In the genomic region with DNA sequence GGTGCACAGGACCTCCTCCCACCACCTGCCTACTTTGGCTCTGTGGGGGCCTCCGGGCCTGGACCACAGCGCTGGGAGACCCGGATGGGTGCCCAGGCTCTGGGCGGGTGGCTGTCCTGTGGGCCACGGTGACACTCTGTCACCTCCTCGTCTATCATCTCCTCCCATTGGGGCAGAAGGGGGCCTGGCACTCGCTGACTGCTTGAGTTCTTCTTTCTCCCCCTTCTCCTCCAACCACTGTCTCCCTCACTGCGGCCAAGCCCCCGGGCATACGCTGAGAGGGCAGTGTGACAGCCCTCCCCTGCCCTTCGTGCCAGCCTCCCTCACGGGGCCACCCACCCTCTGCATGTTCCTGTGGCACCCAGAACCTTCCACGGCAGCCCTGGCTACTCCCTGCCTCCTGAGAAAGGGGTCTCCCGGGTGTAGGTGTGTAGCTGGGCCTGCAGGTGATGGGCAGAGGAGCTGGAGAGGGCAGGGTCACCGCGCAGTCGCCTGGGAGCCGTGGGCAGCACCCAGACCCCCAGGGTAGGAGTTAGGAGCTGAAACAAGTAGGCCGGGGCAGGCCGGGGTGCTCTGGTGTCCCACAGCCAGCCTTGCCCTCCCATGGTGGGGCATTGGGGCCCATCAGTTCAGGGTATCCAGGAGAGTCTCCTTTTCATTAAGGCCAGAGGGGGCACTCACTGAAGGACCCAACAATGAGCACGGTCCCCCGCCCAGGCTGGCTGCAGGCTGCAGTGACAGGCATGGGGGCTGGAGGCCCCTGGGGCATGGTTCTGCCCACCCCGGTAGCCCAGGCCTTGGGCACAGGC, we compare ENCODE assay signal across 17 cellular contexts. TPM values are rescaled to one million over a fixed set of nuclear protein-coding genes. Genes with fewer than 3 reads are reported as not detected.
A peak's percentile ranks its signal among the peaks of the same experiment; 100 is the strongest.
DNase-seq lines count a peak whose midpoint lies in the region; ATAC-seq and TF ChIP-seq lines count a peak whose summit lies in the region.
"Had no signal": no experiment of that assay in that cellular context is flagged by ENCODE, and none has a peak within 500 bp of the region (broad histone marks: within the 10 kb centered on the region; RNA-seq: fewer than 3 reads in every experiment).

No MANE protein-coding gene starts in this region.

- H3K4me1 Mint-ChIP-seq in stimulated activated memory B cell treated with anti-CD40 and anti-IgM and Interleukin-4, amounts not matched to agents 10 μg/mL and 1 μg/mL and 100 μg/mL, for 72 hours = peaks cover 32% of the 10 kb centered on the region

- H3K4me3 ChIP-seq in Peyer's patch = no peak overlapping the region
- H3K4me3 ChIP-seq in left lung = no peak overlapping the region
- H3K4me3 ChIP-seq: GM23248, MG63 had no signal

- H3K9me3 Mint-ChIP-seq in stimulated activated memory B cell treated with anti-CD40 and anti-IgM and Interleukin-4, amounts not matched to agents 10 μg/mL and 1 μg/mL and 100 μg/mL, for 72 hours = no peaks in the 10 kb centered on the region
- H3K9me3 Mint-ChIP-seq: CD4-positive, alpha-beta T cell had no signal

- H3K27ac ChIP-seq in Peyer's patch (no peak overlapping the region), left lung (no peak overlapping the region)
- H3K27ac ChIP-seq: GM23248, HL-60, KMS-11 had no signal

- no peaks in the 10 kb centered on the region for H3K36me3 Mint-ChIP-seq in stimulated activated memory B cell treated with anti-CD40 and anti-IgM and Interleukin-4, amounts not matched to agents 10 μg/mL and 1 μg/mL and 100 μg/mL, for 72 hours

- no peaks in the 10 kb centered on the region for H3K4me1 ChIP-seq in Peyer's patch
- no peaks in the 10 kb centered on the region for H3K4me1 ChIP-seq in left lung

- H3K27me3 Mint-ChIP-seq in stimulated activated memory B cell treated with anti-CD40 and anti-IgM and Interleukin-4, amounts not matched to agents 10 μg/mL and 1 μg/mL and 100 μg/mL, for 72 hours = peaks cover 5% of the 10 kb centered on the region
- H3K27me3 Mint-ChIP-seq: CD4-positive, alpha-beta T cell had no signal

- no peak overlapping the region for H3K27ac Mint-ChIP-seq in stimulated activated memory B cell treated with anti-CD40 and anti-IgM and Interleukin-4, amounts not matched to agents 10 μg/mL and 1 μg/mL and 100 μg/mL, for 72 hours
- H3K27ac Mint-ChIP-seq: CD4-positive, alpha-beta T cell had no signal

- H3K9me3 ChIP-seq in Peyer's patch (no peaks in the 10 kb centered on the region), left lung (no peaks in the 10 kb centered on the region)
- H3K9me3 ChIP-seq: MG63 had no signal

- H3K36me3 ChIP-seq in Peyer's patch (no peaks in the 10 kb centered on the region), left lung (no peaks in the 10 kb centered on the region)
- H3K36me3 ChIP-seq: MG63 had no signal

- no peak overlapping the region for H3K4me3 Mint-ChIP-seq in stimulated activated memory B cell treated with anti-CD40 and anti-IgM and Interleukin-4, amounts not matched to agents 10 μg/mL and 1 μg/mL and 100 μg/mL, for 72 hours
- H3K4me3 Mint-ChIP-seq: CD4-positive, alpha-beta T cell had no signal

- intact Hi-C loops in Right ventricle myocardium inferior (cut with DNase I) (no loop called here), left ventricle myocardium superior (cut with micrococcal nuclease) (no loop called here), left lung (cut with DNase I) (no loop called here)

- TF ChIP-seq CTCF in Peyer's patch (IDR thresholded peaks at IDR 0.05) = no peak
- no peak for TF ChIP-seq CTCF in left lung (IDR thresholded peaks at IDR 0.05)

- TF ChIP-seq POLR2A in Peyer's patch (IDR thresholded peaks at IDR 0.05) = no peak

- DNase-seq in Right ventricle myocardium inferior (ENCODE audit: missing footprints) = peak; percentile 63
- DNase-seq in left ventricle myocardium superior = no peak
- peak in 2 of 3 donors; percentile 37 to 41 for DNase-seq in Peyer's patch
- peak; percentile 17 to 71 for DNase-seq in left lung
- no peak for DNase-seq in Kasumi-1 (lab: John Stamatoyannopoulos, UW)
- no peak for DNase-seq in NCI-H82 (lab: John Stamatoyannopoulos, UW)
- DNase-seq: ACHN; CD4-positive, alpha-beta T cell; GM23248; MG63; NCI-H1930; PC-3; SHP77 had no signal

- ATAC-seq in Right ventricle myocardium inferior = no peak
- ATAC-seq in left ventricle myocardium superior = no peak
- no peak for ATAC-seq in left lung
- peak; percentile 17 for ATAC-seq in stimulated activated memory B cell treated with anti-CD40 and anti-IgM and Interleukin-4, amounts not matched to agents 10 μg/mL and 1 μg/mL and 100 μg/mL, for 72 hours
- ATAC-seq in HG03442 (IDR thresholded peaks at IDR 0.05; ENCODE audit: unreplicated experiment) = no peak

- H3K27me3 ChIP-seq in Peyer's patch (no peaks in the 10 kb centered on the region), left lung (peaks cover 0 to 22% of the 10 kb centered on the region in 2 donors)
- H3K27me3 ChIP-seq: MG63 had no signal

RNA-seq across cellular contexts. Expression of a gene that starts 9.2 kb away (rescaled TPM):
- 281 TPM for total RNA-seq in Right ventricle myocardium inferior
- total RNA-seq in left ventricle myocardium superior = 285 TPM
- 100 to 1,000 TPM; 243 to 434 (median 392) TPM for total RNA-seq in Peyer's patch
- 100 to 1,000 TPM; 407 to 455 TPM for total RNA-seq in left lung

RNA-seq across cellular contexts. Expression of a gene that starts 29.9 kb away (rescaled TPM):
- 6.0 TPM for total RNA-seq in Right ventricle myocardium inferior
- total RNA-seq in left ventricle myocardium superior = 10.5 TPM
- total RNA-seq in Peyer's patch = 10 to 100 TPM in 3 of 4 donors, 1 to 10 TPM in 1; 6.0 to 19.8 (median 16.2) TPM
- total RNA-seq in left lung = 10 to 100 TPM; 12.6 to 13.2 TPM

RNA-seq across cellular contexts. Expression of a gene that starts 35.8 kb away (rescaled TPM):
- total RNA-seq in Right ventricle myocardium inferior (57.0 TPM), left ventricle myocardium superior (58.6 TPM), Peyer's patch (10 to 100 TPM; 70.1 to 99.6 (median 80.8) TPM), left lung (10 to 100 TPM; 43.0 to 44.2 TPM)

Comparison
In these comparisons a context has a peak if more than half of its experiments do, and no peak if none do; other contexts are left out.
1. DNase-seq: peak in Right ventricle myocardium inferior (single experiment), Peyer's patch (2 of 3) and left lung (2 of 2); none in left ventricle myocardium superior (single experiment), Kasumi-1 (0 of 2) and NCI-H82 (single experiment).